ENCODE assay signal across 1 cellular context in genomic region chr13:105997436-105998232, GRCh38.
TF ChIP-seq lines count a peak whose summit lies in the region.

No MANE protein-coding gene starts in this region.

TF ChIP-seq in IMR-90, 13 proteins besides CTCF, POLR2A, EP300 and RAD21 (continued from another document):
- TF ChIP-seq USF2 (IDR thresholded peaks at IDR 0.05; ENCODE audit: low read depth, low read length) (no peak), RCOR1 (IDR thresholded peaks at IDR 0.05; ENCODE audit: insufficient replicate concordance, low read length) (no peak), MAFK (IDR thresholded peaks at IDR 0.05; ENCODE audit: low read depth, low read length) (no peak), RFX5 (IDR thresholded peaks at IDR 0.05; ENCODE audit: low read depth, low read length) (no peak), CHD1 (IDR thresholded peaks at IDR 0.05; ENCODE audit: low read depth, low read length) (no peak), ELK1 (IDR thresholded peaks at IDR 0.05; ENCODE audit: borderline replicate concordance, low read depth, low read length) (no peak), FOS (IDR thresholded peaks at IDR 0.05; ENCODE audit: low read depth, low read length) (no peak), BHLHE40 (IDR thresholded peaks at IDR 0.05; ENCODE audit: low read depth, low read length) (no peak), MAZ (IDR thresholded peaks at IDR 0.05; ENCODE audit: borderline replicate concordance, low read depth, low read length) (no peak), SMC3 (IDR thresholded peaks at IDR 0.05; ENCODE audit: low read depth, low read length) (no peak), MXI1 (IDR thresholded peaks at IDR 0.05; ENCODE audit: borderline replicate concordance, low read depth, low read length) (no peak)
TF ChIP-seq in IMR-90: peak in this region for 0.
